Comparison of ENCODE assay signal across 10 cellular contexts in genomic region chr1:205301220-205301821, GRCh38. TPM values are rescaled to one million over a fixed set of nuclear protein-coding genes. Genes with fewer than 3 reads are reported as not detected.
A peak's percentile ranks its signal among the peaks of the same experiment; 100 is the strongest.
DNase-seq lines count a peak whose midpoint lies in the region; ATAC-seq and TF ChIP-seq lines count a peak whose summit lies in the region.
"Had no signal": no experiment of that assay in that cellular context is flagged by ENCODE, and none has a peak within 500 bp of the region (broad histone marks: within the 10 kb centered on the region; RNA-seq: fewer than 3 reads in every experiment).

No MANE protein-coding gene starts in this region.

- H3K27ac ChIP-seq in spleen: peak overlapping the region in 6 of 8 donors; percentile 53 to 67 (median 64)

- H3K9me3 ChIP-seq in T-helper 17 cell (ENCODE audit: control insufficient read depth, low read length, poor library complexity, severe bottlenecking) (no peaks in the 10 kb centered on the region), spleen (no peaks in the 10 kb centered on the region)

- ATAC-seq in T-helper 17 cell (no peak), HG02678 (IDR thresholded peaks at IDR 0.05; ENCODE audit: unreplicated experiment) (no peak)

- peak; percentile 97 for DNase-seq in A172 (ENCODE audit: low spot score)
- DNase-seq in HS-5 (ENCODE audit: low read depth): peak; percentile 71
- DNase-seq in T-helper 17 cell: no peak
- peak; percentile 97 for DNase-seq in iPS DF 4.7 (ENCODE audit: extremely low read depth, low spot score)
- DNase-seq in spleen: no peak
- no peak for DNase-seq in T-helper 9 cell
- no peak for DNase-seq in NCI-H128 (lab: John Stamatoyannopoulos, UW; ENCODE audit: unreplicated experiment)

- peaks cover 5 to 52% (median 47%) of the 10 kb centered on the region in 6 donors for H3K36me3 ChIP-seq in spleen

- H3K4me3 Mint-ChIP-seq in T-helper 17 cell: no peak overlapping the region
- H3K4me3 Mint-ChIP-seq: activated naive CD8-positive, alpha-beta T cell had no signal

- no peaks in the 10 kb centered on the region for H3K27me3 ChIP-seq in spleen (replicated peaks in 1 of 7)

- 65 to 79% (median 71%) methylated on average over 11 to 14 of the region's 14 CpGs for WGBS in spleen, 5 donors

- TF ChIP-seq CTCF in spleen (IDR thresholded peaks at IDR 0.05 in 8 of 11, conservative IDR thresholded peaks at IDR 0.05 in 3 of 11): no peak

- TF ChIP-seq POLR2A in spleen (IDR thresholded peaks at IDR 0.05): no peak

- intact Hi-C loops in spleen (cut with DNase I; ENCODE audit: low total_unique reads): no loop called here

- no peak overlapping the region for H3K4me3 ChIP-seq in spleen

- H3K27me3 Mint-ChIP-seq in T-helper 17 cell: no peaks in the 10 kb centered on the region
- H3K27me3 Mint-ChIP-seq: activated naive CD8-positive, alpha-beta T cell had no signal

- H3K4me1 Mint-ChIP-seq in T-helper 17 cell: peaks cover 30% of the 10 kb centered on the region

- peaks cover 4 to 76% (median 27%) of the 10 kb centered on the region in 6 donors for H3K4me1 ChIP-seq in spleen

- H3K27ac Mint-ChIP-seq in T-helper 17 cell: peak overlapping the region; percentile 43

- peaks cover 12% of the 10 kb centered on the region for H3K36me3 Mint-ChIP-seq in T-helper 17 cell (ENCODE audit: low read depth)

RNA-seq across cellular contexts. Expression of gene NUAK2, which starts 20.2 kb away (rescaled TPM):
- 16.3 and 18.4 TPM in 2 replicates for total RNA-seq in A172 (2014; rRNA removed; shearing (Covaris generic))
- total RNA-seq in T-helper 17 cell: 1 to 10 TPM; 5.1 to 8.6 TPM
- 10 to 100 TPM in 6 of 7 donors, 1 to 10 TPM in 1; 9.3 to 32.7 (median 20.0) TPM for total RNA-seq in spleen
- polyA plus RNA-seq in spleen: 1 to 10 TPM; 5.7 to 6.6 (median 5.8) TPM

RNA-seq across cellular contexts. Expression of gene KLHDC8A, which starts 55.4 kb away (rescaled TPM):
- not detected in 2 replicates for total RNA-seq in A172 (2014; rRNA removed; shearing (Covaris generic))
- not detected for total RNA-seq in T-helper 17 cell
- 1 to 10 TPM in 1 of 7 donors, under 1 TPM in 3, not detected in 3; 0.17 to 2.8 (median 0.62) TPM for total RNA-seq in spleen
- polyA plus RNA-seq in spleen: under 1 TPM; 0.26 to 0.48 (median 0.39) TPM
- total RNA-seq: subcutaneous adipose tissue had no signal

Comparison
In these comparisons a context has a peak if more than half of its experiments do, and no peak if none do; other contexts are left out.
1. DNase-seq: peak in A172 (single experiment), HS-5 (single experiment) and iPS DF 4.7 (single experiment); none in T-helper 17 cell (0 of 3), spleen (single experiment), T-helper 9 cell (single experiment) and NCI-H128 (single experiment).